ENCODE assay signal across 15 cellular contexts in genomic region chr6:119360262-119360915, GRCh38. TPM values are rescaled to one million over a fixed set of nuclear protein-coding genes. Genes with fewer than 3 reads are reported as not detected.
DNase-seq lines count a peak whose midpoint lies in the region; ATAC-seq and TF ChIP-seq lines count a peak whose summit lies in the region.
"Had no signal": no experiment of that assay in that cellular context is flagged by ENCODE, and none has a peak within 500 bp of the region (broad histone marks: within the 10 kb centered on the region; RNA-seq: fewer than 3 reads in every experiment).

No MANE protein-coding gene starts in this region.

- no peak for TF ChIP-seq CTCF in prostate gland (IDR thresholded peaks at IDR 0.05)
- no peak for TF ChIP-seq CTCF in endothelial cell (IDR thresholded peaks at IDR 0.05; ENCODE audit: unreplicated experiment)

- H3K27me3 ChIP-seq in prostate gland (replicated peaks; ENCODE audit: insufficient read depth) = no peaks in the 10 kb centered on the region
- H3K27me3 ChIP-seq: BLaER1 treated with 17β-estradiol and CSF1 and Interleukin-3, amounts not matched to agents 10 nM and 100 nM had no signal

- H3K9me3 ChIP-seq in T-helper 17 cell (ENCODE audit: control insufficient read depth, low read length, poor library complexity, severe bottlenecking) = no peaks in the 10 kb centered on the region
- H3K9me3 ChIP-seq in prostate gland = no peaks in the 10 kb centered on the region

- no peak overlapping the region for H3K27ac ChIP-seq in prostate gland
- H3K27ac ChIP-seq: BLaER1 treated with 17β-estradiol and CSF1 and Interleukin-3, amounts not matched to agents 10 nM and 100 nM had no signal

- H3K9me3 Mint-ChIP-seq in stimulated activated naive CD8-positive, alpha-beta T cell treated with anti-CD3 and anti-CD28 coated beads, Interleukin-15, amount 100 ng/mL, for 72 hours = peaks cover 8 to 9% of the 10 kb centered on the region in 2 donors
- H3K9me3 Mint-ChIP-seq in dendritic cell treated with granulocyte-macrophage colony-stimulating factor and Interleukin-4, amounts not matched to agents 40 ng/mL and 50 ng/mL, for 4 days = peaks cover 11% of the 10 kb centered on the region
- H3K9me3 Mint-ChIP-seq in endothelial cell (ENCODE audit: unreplicated experiment) = no peaks in the 10 kb centered on the region
- H3K9me3 Mint-ChIP-seq: H9 had no signal

- TF ChIP-seq POLR2A in prostate gland (IDR thresholded peaks at IDR 0.05) = no peak

- peaks cover 18% of the 10 kb centered on the region for H3K4me1 Mint-ChIP-seq in stimulated activated naive CD8-positive, alpha-beta T cell treated with anti-CD3 and anti-CD28 coated beads, Interleukin-15, amount 100 ng/mL, for 72 hours
- H3K4me1 Mint-ChIP-seq in T-helper 17 cell (peaks cover 5% of the 10 kb centered on the region), endothelial cell (ENCODE audit: unreplicated experiment) (no peaks in the 10 kb centered on the region)
- peaks cover 26% of the 10 kb centered on the region for H3K4me1 Mint-ChIP-seq in dendritic cell treated with granulocyte-macrophage colony-stimulating factor and Interleukin-4, amounts not matched to agents 40 ng/mL and 50 ng/mL, for 4 days (ENCODE audit: low read depth)
- H3K4me1 Mint-ChIP-seq: H9 had no signal

- no peaks in the 10 kb centered on the region for H3K27me3 Mint-ChIP-seq in stimulated activated naive CD8-positive, alpha-beta T cell treated with anti-CD3 and anti-CD28 coated beads, Interleukin-15, amount 100 ng/mL, for 72 hours
- H3K27me3 Mint-ChIP-seq in T-helper 17 cell (no peaks in the 10 kb centered on the region), endothelial cell (ENCODE audit: unreplicated experiment) (no peaks in the 10 kb centered on the region)
- H3K27me3 Mint-ChIP-seq in dendritic cell treated with granulocyte-macrophage colony-stimulating factor and Interleukin-4, amounts not matched to agents 40 ng/mL and 50 ng/mL, for 4 days = no peaks in the 10 kb centered on the region

- 85% methylated on average over 4 of the region's 4 CpGs for WGBS in prostate gland

- H3K4me3 ChIP-seq in prostate gland = no peak overlapping the region
- H3K4me3 ChIP-seq: BLaER1 treated with 17β-estradiol and CSF1 and Interleukin-3, amounts not matched to agents 10 nM and 100 nM had no signal

- no peak for DNase-seq in stimulated activated naive CD8-positive, alpha-beta T cell treated with anti-CD3 and anti-CD28 coated beads, Interleukin-15, amount 100 ng/mL, for 72 hours
- no peak for DNase-seq in stimulated activated naive CD8-positive, alpha-beta T cell treated with anti-CD3 and anti-CD28 coated beads, Interleukin-15, Interleukin-2, amounts not matched to agents 100 U/mL and 50 U/mL, for 24 hours
- no peak for DNase-seq in T-helper 17 cell
- no peak for DNase-seq in prostate gland (ENCODE audit: low spot score)
- no peak for DNase-seq in endothelial cell (ENCODE audit: low spot score)
- DNase-seq: DMS79; H9; KG1; NCI-H1694 treated with DMSO at 0.1 percent for 48 hours; NCI-H510A; NCI-H748 treated with DMSO at 0.1 percent for 48 hours; NK-92 treated with Interleukin-12 subunit alpha and Interleukin-12 subunit beta, amount 100 ng/mL, for 24 hours had no signal

- H3K36me3 ChIP-seq in prostate gland = no peaks in the 10 kb centered on the region
- H3K36me3 ChIP-seq: BLaER1 treated with 17β-estradiol and CSF1 and Interleukin-3, amounts not matched to agents 10 nM and 100 nM had no signal

- peak overlapping the region in 1 of 2 donors; percentile 21 for H3K4me3 Mint-ChIP-seq in stimulated activated naive CD8-positive, alpha-beta T cell treated with anti-CD3 and anti-CD28 coated beads, Interleukin-15, amount 100 ng/mL, for 72 hours
- H3K4me3 Mint-ChIP-seq in T-helper 17 cell = no peak overlapping the region
- H3K4me3 Mint-ChIP-seq in dendritic cell treated with granulocyte-macrophage colony-stimulating factor and Interleukin-4, amounts not matched to agents 40 ng/mL and 50 ng/mL, for 4 days = peak overlapping the region; percentile 49
- no peak overlapping the region for H3K4me3 Mint-ChIP-seq in endothelial cell (ENCODE audit: unreplicated experiment)
- H3K4me3 Mint-ChIP-seq: H9 had no signal

- H3K4me1 ChIP-seq in prostate gland (replicated peaks) = no peaks in the 10 kb centered on the region

- intact Hi-C loops in dendritic cell treated with granulocyte-macrophage colony-stimulating factor and Interleukin-4, amounts not matched to agents 40 ng/mL and 50 ng/mL, for 4 days (cut with micrococcal nuclease) = no loop called here
- intact Hi-C loops in prostate gland (cut with DNase I) = no loop called here

- peak; percentile 43 for ATAC-seq in stimulated activated naive CD8-positive, alpha-beta T cell treated with anti-CD3 and anti-CD28 coated beads, Interleukin-15, amount 100 ng/mL, for 72 hours
- no peak for ATAC-seq in stimulated activated naive CD8-positive, alpha-beta T cell treated with anti-CD3 and anti-CD28 coated beads, Interleukin-15, Interleukin-2, amounts not matched to agents 100 U/mL and 50 U/mL, for 24 hours
- ATAC-seq in T-helper 17 cell (no peak), HG02852 (IDR thresholded peaks at IDR 0.05; ENCODE audit: unreplicated experiment) (no peak)

- peaks cover 9% of the 10 kb centered on the region for H3K36me3 Mint-ChIP-seq in T-helper 17 cell (ENCODE audit: low read depth)
- H3K36me3 Mint-ChIP-seq in dendritic cell treated with granulocyte-macrophage colony-stimulating factor and Interleukin-4, amounts not matched to agents 40 ng/mL and 50 ng/mL, for 4 days (ENCODE audit: low read depth) = peaks cover 10% of the 10 kb centered on the region
- peaks cover 5% of the 10 kb centered on the region for H3K36me3 Mint-ChIP-seq in endothelial cell (ENCODE audit: low read depth, unreplicated experiment)

- peak overlapping the region in 1 of 2 donors; percentile 64 for H3K27ac Mint-ChIP-seq in stimulated activated naive CD8-positive, alpha-beta T cell treated with anti-CD3 and anti-CD28 coated beads, Interleukin-15, amount 100 ng/mL, for 72 hours
- peak overlapping the region; percentile 16 for H3K27ac Mint-ChIP-seq in T-helper 17 cell
- peak overlapping the region; percentile 72 for H3K27ac Mint-ChIP-seq in dendritic cell treated with granulocyte-macrophage colony-stimulating factor and Interleukin-4, amounts not matched to agents 40 ng/mL and 50 ng/mL, for 4 days
- H3K27ac Mint-ChIP-seq in endothelial cell (ENCODE audit: unreplicated experiment) = no peak overlapping the region
- H3K27ac Mint-ChIP-seq: H9 had no signal

RNA-seq across cellular contexts. Expression of gene MAN1A1, which starts 10.8 kb away (rescaled TPM):
- total RNA-seq in T-helper 17 cell = 10 to 100 TPM; 14.2 to 19.6 TPM
- total RNA-seq in prostate gland = 10 to 100 TPM; 17.9 to 27.9 TPM
- total RNA-seq in endothelial cell (ENCODE audit: unreplicated experiment) = 34.4 TPM
